ENCODE assay signal across 1 cellular context in genomic region chr17:8631554-8631877, GRCh38.
TF ChIP-seq lines count a peak whose summit lies in the region.

No MANE protein-coding gene starts in this region.

TF ChIP-seq in HEK293, 187 proteins besides CTCF, POLR2A, EP300 and RAD21 (continued from another document):
- TF ChIP-seq ZNF18 (tag by site-specific recombination; IDR thresholded peaks at IDR 0.05) (no peak), KLF17 (tag by site-specific recombination; IDR thresholded peaks at IDR 0.05) (0 out of 2 replicates have a peak, but pooled peaks have one; percentile 11), ZNF274 (IDR thresholded peaks at IDR 0.05; ENCODE audit: low read length) (no peak), ZNF274 (tag by site-specific recombination; IDR thresholded peaks at IDR 0.05; ENCODE audit: borderline replicate concordance) (no peak), ZNF561 (tag by site-specific recombination; IDR thresholded peaks at IDR 0.05; ENCODE audit: borderline replicate concordance) (no peak), ZNF48 (tag by site-specific recombination; IDR thresholded peaks at IDR 0.05) (no peak), ZNF146 (tag by site-specific recombination; IDR thresholded peaks at IDR 0.05) (no peak), ZBTB44 (tag by site-specific recombination; IDR thresholded peaks at IDR 0.05) (no peak), ZNF2 (tag by site-specific recombination; IDR thresholded peaks at IDR 0.05) (peak; percentile 47; the same call in 1 of the 2 replicates), ZBTB48 (tag by site-specific recombination; IDR thresholded peaks at IDR 0.05) (no peak; the same call in 1 of the 2 replicates), ZNF660 (tag by site-specific recombination; IDR thresholded peaks at IDR 0.05) (no peak), ZNF571 (tag by site-specific recombination; IDR thresholded peaks at IDR 0.05) (no peak), TRIM28 (IDR thresholded peaks at IDR 0.05; ENCODE audit: borderline replicate concordance, low read length) (no peak), ZNF223 (tag by site-specific recombination; IDR thresholded peaks at IDR 0.05) (no peak), ZSCAN5A (tag by site-specific recombination; IDR thresholded peaks at IDR 0.05) (no peak), ZNF621 (tag by site-specific recombination; IDR thresholded peaks at IDR 0.05) (no peak), KLF16 (tag by site-specific recombination; IDR thresholded peaks at IDR 0.05) (no peak), ZSCAN16 (tag by site-specific recombination; IDR thresholded peaks at IDR 0.05) (no peak), ZNF600 (tag by site-specific recombination; IDR thresholded peaks at IDR 0.05) (no peak), ZNF837 (tag by site-specific recombination; IDR thresholded peaks at IDR 0.05) (no peak), PRDM2 (tag by site-specific recombination; IDR thresholded peaks at IDR 0.05; ENCODE audit: borderline replicate concordance) (no peak), ZBTB17 (tag by site-specific recombination; IDR thresholded peaks at IDR 0.05) (0 out of 2 replicates have a peak, but pooled peaks have one; percentile 10), HOXD13 (CRISPR knock-in tag; IDR thresholded peaks at IDR 0.05; ENCODE audit: borderline replicate concordance) (no peak), MZF1 (tag by site-specific recombination; IDR thresholded peaks at IDR 0.05; ENCODE audit: borderline replicate concordance) (no peak), ZNF354C (tag by site-specific recombination; IDR thresholded peaks at IDR 0.05; ENCODE audit: borderline replicate concordance, low read depth) (no peak), ZNF580 (tag by site-specific recombination; IDR thresholded peaks at IDR 0.05) (no peak), ZNF629 (tag by site-specific recombination; IDR thresholded peaks at IDR 0.05) (no peak; the same call in 1 of the 2 replicates), ZNF350 (tag by site-specific recombination; IDR thresholded peaks at IDR 0.05) (no peak)
